ENCODE assay signal across 8 cellular contexts in genomic region chr6:129575378-129576118, GRCh38.
DNase-seq lines count a peak whose midpoint lies in the region; ATAC-seq and TF ChIP-seq lines count a peak whose summit lies in the region.

No MANE protein-coding gene starts in this region.

- ATAC-seq in left ventricle myocardium superior: peak; percentile 72
- ATAC-seq in GM19023 (IDR thresholded peaks at IDR 0.05; ENCODE audit: unreplicated experiment): no peak

- TF ChIP-seq EP300 in sigmoid colon (IDR thresholded peaks at IDR 0.05): no peak

- WGBS in sigmoid colon, 2 donors: 32 to 37% methylated on average over 10 of the region's 10 CpGs

- H3K27me3 ChIP-seq in sigmoid colon: no peaks in the 10 kb centered on the region

- peak; percentile 52 for DNase-seq in NCI-H1105 treated with DMSO at 0.1 percent for 48 hours (lab: John Stamatoyannopoulos, UW)
- no peak for DNase-seq in NCI-H1105 (lab: John Stamatoyannopoulos, UW)
- DNase-seq in NCI-H1694 (lab: John Stamatoyannopoulos, UW): peak; percentile 11
- DNase-seq in amniotic epithelial cell (ENCODE audit: low read depth): peak; percentile 78
- DNase-seq in left ventricle myocardium superior: no peak
- no peak for DNase-seq in sigmoid colon
- no peak for DNase-seq in T-helper 2 cell

- peaks cover 0 to 3% (median 0%) of the 10 kb centered on the region in 4 donors for H3K4me1 ChIP-seq in sigmoid colon

- intact Hi-C loops in left ventricle myocardium superior (cut with micrococcal nuclease): loop anchor here (5.0 kb wide), 1 partner anchor 78 kb away; no protein-coding TSS in a partner anchor
- intact Hi-C loops in sigmoid colon (cut with DNase I): loop anchor here (1.0 kb wide), 1 partner anchor 77 kb away; no protein-coding TSS in a partner anchor

- TF ChIP-seq POLR2A in sigmoid colon (IDR thresholded peaks at IDR 0.05): no peak

- peak; percentile 24 to 66 (median 44) for TF ChIP-seq CTCF in sigmoid colon (IDR thresholded peaks at IDR 0.05)

- H3K4me3 ChIP-seq in sigmoid colon: peak overlapping the region in 3 of 4 donors; percentile 21 to 23 (median 22)

- H3K9me3 ChIP-seq in sigmoid colon: peaks cover 0 to 3% (median 0%) of the 10 kb centered on the region in 4 donors

- no peak overlapping the region for H3K27ac ChIP-seq in sigmoid colon

- no peaks in the 10 kb centered on the region for H3K36me3 ChIP-seq in sigmoid colon

Comparison
In these comparisons a context has a peak if more than half of its experiments do, and no peak if none do; other contexts are left out.
1. DNase-seq: peak in NCI-H1105 treated with DMSO at 0.1 percent for 48 hours (single experiment), NCI-H1694 (single experiment) and amniotic epithelial cell (single experiment); none in NCI-H1105 (single experiment), left ventricle myocardium superior (single experiment), sigmoid colon (single experiment) and T-helper 2 cell (0 of 5).